Comparison of ENCODE assay signal across 11 cellular contexts in genomic region chr1:94039871-94040569, GRCh38.
A peak's percentile ranks its signal among the peaks of the same experiment; 100 is the strongest.
DNase-seq lines count a peak whose midpoint lies in the region; TF ChIP-seq lines count a peak whose summit lies in the region.
"Had no signal": no experiment of that assay in that cellular context is flagged by ENCODE, and none has a peak within 500 bp of the region (broad histone marks: within the 10 kb centered on the region; RNA-seq: fewer than 3 reads in every experiment).

No MANE protein-coding gene starts in this region.

- TF ChIP-seq POLR2A in stomach (IDR thresholded peaks at IDR 0.05), result no peak

- H3K27ac Mint-ChIP-seq in endodermal cell, result peak overlapping the region; percentile 22
- H3K27ac Mint-ChIP-seq: activated naive CD8-positive, alpha-beta T cell had no signal

- H3K4me3 Mint-ChIP-seq in endodermal cell, result no peak overlapping the region
- H3K4me3 Mint-ChIP-seq: activated naive CD8-positive, alpha-beta T cell had no signal

- no peaks in the 10 kb centered on the region for H4K20me1 ChIP-seq in Loucy (ENCODE audit: insufficient read depth, low read length, poor library complexity, severe bottlenecking)
- no peaks in the 10 kb centered on the region for H4K20me1 ChIP-seq in neural cell (ENCODE audit: insufficient read depth)

- WGBS in endodermal cell (ENCODE audit: insufficient coverage in 1 of 2, insufficient read length in 1 of 2), 2 experiments, result 86 to 89% methylated on average over 9 to 11 of the region's 11 CpGs
- 69 to 86% (median 80%) methylated on average over 11 of the region's 11 CpGs for WGBS in stomach, 5 donors

- H3K79me2 ChIP-seq in Loucy (ENCODE audit: insufficient read depth, low read length) (no peaks in the 10 kb centered on the region), neural cell (replicated peaks; ENCODE audit: insufficient read depth, low read length) (no peaks in the 10 kb centered on the region)

- H3K9me3 ChIP-seq in Loucy (ENCODE audit: insufficient read depth, low read depth, low read length) (no peaks in the 10 kb centered on the region), endodermal cell (ENCODE audit: control insufficient read depth, low read length) (no peaks in the 10 kb centered on the region), neural cell (ENCODE audit: low read length) (no peaks in the 10 kb centered on the region), stomach (no peaks in the 10 kb centered on the region)

- TF ChIP-seq CTCF in Loucy (conservative IDR thresholded peaks at IDR 0.05; ENCODE audit: low read length) (peak; percentile 40; the same call in 1 of the 2 replicates), endodermal cell (conservative IDR thresholded peaks at IDR 0.05) (no peak), neural cell (IDR thresholded peaks at IDR 0.05; ENCODE audit: poor library complexity, severe bottlenecking) (no peak), stomach (IDR thresholded peaks at IDR 0.05) (peak in 1 of 7 experiments; percentile 3)

- H3K36me3 Mint-ChIP-seq in endodermal cell (ENCODE audit: low read depth), result no peaks in the 10 kb centered on the region
- H3K36me3 Mint-ChIP-seq: activated naive CD8-positive, alpha-beta T cell had no signal

- H3K4me3 ChIP-seq in Loucy (ENCODE audit: low read length, poor library complexity, severe bottlenecking), result no peak overlapping the region
- no peak overlapping the region for H3K4me3 ChIP-seq in endodermal cell (ENCODE audit: low read length)
- no peak overlapping the region for H3K4me3 ChIP-seq in neural cell (ENCODE audit: low read length)
- no peak overlapping the region for H3K4me3 ChIP-seq in stomach
- H3K4me3 ChIP-seq: GM12878 had no signal

- H3K27me3 ChIP-seq in Loucy (ENCODE audit: insufficient read depth, low read length, poor library complexity, severe bottlenecking), result no peaks in the 10 kb centered on the region
- H3K27me3 ChIP-seq in endodermal cell (ENCODE audit: control insufficient read depth, insufficient read depth, low read length, poor library complexity, severe bottlenecking), result no peaks in the 10 kb centered on the region
- no peaks in the 10 kb centered on the region for H3K27me3 ChIP-seq in neural cell (ENCODE audit: insufficient read depth, low read depth, low read length)
- peaks cover 0 to 4% (median 0%) of the 10 kb centered on the region in 3 donors for H3K27me3 ChIP-seq in stomach

- H3K4me1 ChIP-seq in Loucy (ENCODE audit: insufficient read depth, low read length, poor library complexity, severe bottlenecking) (peaks cover 3% of the 10 kb centered on the region), endodermal cell (ENCODE audit: control insufficient read depth, insufficient read depth, low read length) (peaks cover 4% of the 10 kb centered on the region), stomach (peaks cover 10 to 17% (median 10%) of the 10 kb centered on the region in 4 donors)

- peaks cover 22% of the 10 kb centered on the region for H3K4me1 Mint-ChIP-seq in endodermal cell

- intact Hi-C loops in stomach (cut with DNase I; ENCODE audit: low total_unique reads), result loop anchor here (10.0 kb wide), 1 partner anchor 195 kb away; the partner anchor contains the start of gene ARHGAP29

- DNase-seq in AG20443 (ENCODE audit: low spot score) (peak; percentile 42), endodermal cell (no peak), stomach (no peak), Ammon's horn (ENCODE audit: low spot score) (no peak), foreskin melanocyte (no peak)
- no peak for DNase-seq in stimulated activated naive CD4-positive, alpha-beta T cell treated with Interleukin-2 at 50 U/mL for 16 hours (lab: John Stamatoyannopoulos, UW)
- DNase-seq: SIG-M5 had no signal

- H2AFZ ChIP-seq in Loucy (ENCODE audit: low read length) (no peak overlapping the region), neural cell (ENCODE audit: low read depth, low read length) (no peak overlapping the region)

- TF ChIP-seq EP300 in neural cell (conservative IDR thresholded peaks at IDR 0.05; ENCODE audit: poor library complexity, severe bottlenecking) (no peak), stomach (IDR thresholded peaks at IDR 0.05) (no peak)

- no peaks in the 10 kb centered on the region for H3F3A ChIP-seq in Loucy (ENCODE audit: low read depth)
- H3F3A ChIP-seq in neural cell (ENCODE audit: insufficient read depth, low read length, poor library complexity, severe bottlenecking), result no peaks in the 10 kb centered on the region

- H3K36me3 ChIP-seq in Loucy (ENCODE audit: insufficient read depth, low read length) (no peaks in the 10 kb centered on the region), endodermal cell (ENCODE audit: control insufficient read depth, insufficient read depth, low read length) (no peaks in the 10 kb centered on the region), neural cell (ENCODE audit: insufficient read depth, low read length) (no peaks in the 10 kb centered on the region), stomach (no peaks in the 10 kb centered on the region)

- H3K4me2 ChIP-seq in Loucy (ENCODE audit: low read depth, low read length, poor library complexity, severe bottlenecking) (no peak overlapping the region), neural cell (ENCODE audit: low read length) (no peak overlapping the region)

- peak; percentile 8 for TF ChIP-seq RAD21 in neural cell (conservative IDR thresholded peaks at IDR 0.05)

- no peaks in the 10 kb centered on the region for H3K9me3 Mint-ChIP-seq in endodermal cell

- H3K9me2 ChIP-seq in Loucy (replicated peaks; ENCODE audit: low read depth, low read length) (no peaks in the 10 kb centered on the region), neural cell (ENCODE audit: insufficient read depth, low read length) (no peaks in the 10 kb centered on the region)

- H3K9ac ChIP-seq in Loucy (ENCODE audit: low read depth, low read length, poor library complexity, severe bottlenecking), result no peak overlapping the region
- H3K9ac ChIP-seq in endodermal cell (ENCODE audit: extremely low read depth, low read length, poor library complexity, severe bottlenecking), result no peak overlapping the region
- no peak overlapping the region for H3K9ac ChIP-seq in neural cell (ENCODE audit: low read length)

- H3K27me3 Mint-ChIP-seq in endodermal cell (ENCODE audit: insufficient read depth), result peaks cover 7% of the 10 kb centered on the region

- H3K27ac ChIP-seq in endodermal cell (ENCODE audit: low read depth, low read length) (no peak overlapping the region), neural cell (ENCODE audit: low read length) (no peak overlapping the region), stomach (peak overlapping the region in 1 of 5 donors; percentile 32)

TF ChIP-seq in neural cell, 6 proteins besides CTCF, POLR2A, EP300 and RAD21:
- TF ChIP-seq, protein P1, sequence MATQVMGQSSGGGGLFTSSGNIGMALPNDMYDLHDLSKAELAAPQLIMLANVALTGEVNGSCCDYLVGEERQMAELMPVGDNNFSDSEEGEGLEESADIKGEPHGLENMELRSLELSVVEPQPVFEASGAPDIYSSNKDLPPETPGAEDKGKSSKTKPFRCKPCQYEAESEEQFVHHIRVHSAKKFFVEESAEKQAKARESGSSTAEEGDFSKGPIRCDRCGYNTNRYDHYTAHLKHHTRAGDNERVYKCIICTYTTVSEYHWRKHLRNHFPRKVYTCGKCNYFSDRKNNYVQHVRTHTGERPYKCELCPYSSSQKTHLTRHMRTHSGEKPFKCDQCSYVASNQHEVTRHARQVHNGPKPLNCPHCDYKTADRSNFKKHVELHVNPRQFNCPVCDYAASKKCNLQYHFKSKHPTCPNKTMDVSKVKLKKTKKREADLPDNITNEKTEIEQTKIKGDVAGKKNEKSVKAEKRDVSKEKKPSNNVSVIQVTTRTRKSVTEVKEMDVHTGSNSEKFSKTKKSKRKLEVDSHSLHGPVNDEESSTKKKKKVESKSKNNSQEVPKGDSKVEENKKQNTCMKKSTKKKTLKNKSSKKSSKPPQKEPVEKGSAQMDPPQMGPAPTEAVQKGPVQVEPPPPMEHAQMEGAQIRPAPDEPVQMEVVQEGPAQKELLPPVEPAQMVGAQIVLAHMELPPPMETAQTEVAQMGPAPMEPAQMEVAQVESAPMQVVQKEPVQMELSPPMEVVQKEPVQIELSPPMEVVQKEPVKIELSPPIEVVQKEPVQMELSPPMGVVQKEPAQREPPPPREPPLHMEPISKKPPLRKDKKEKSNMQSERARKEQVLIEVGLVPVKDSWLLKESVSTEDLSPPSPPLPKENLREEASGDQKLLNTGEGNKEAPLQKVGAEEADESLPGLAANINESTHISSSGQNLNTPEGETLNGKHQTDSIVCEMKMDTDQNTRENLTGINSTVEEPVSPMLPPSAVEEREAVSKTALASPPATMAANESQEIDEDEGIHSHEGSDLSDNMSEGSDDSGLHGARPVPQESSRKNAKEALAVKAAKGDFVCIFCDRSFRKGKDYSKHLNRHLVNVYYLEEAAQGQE (IDR thresholded peaks at IDR 0.05; ENCODE audit: borderline replicate concordance), result no peak
- TF ChIP-seq TAF1 (IDR thresholded peaks at IDR 0.05; ENCODE audit: low read depth), result no peak
- no peak for TF ChIP-seq POLR2AphosphoS5 (IDR thresholded peaks at IDR 0.05)
- TF ChIP-seq SMC3 (conservative IDR thresholded peaks at IDR 0.05; ENCODE audit: poor library complexity), result peak; percentile 40
